Comparison of ENCODE assay signal across 20 cellular contexts in genomic region chr1:4430406-4431404, GRCh38.
"Had no signal": no experiment of that assay in that cellular context is flagged by ENCODE, and none has a peak within 500 bp of the region (broad histone marks: within the 10 kb centered on the region; RNA-seq: fewer than 3 reads in every experiment).

No MANE protein-coding gene starts in this region.

- H2AFZ ChIP-seq: neural progenitor cell had no signal

- H3K27ac ChIP-seq: coronary artery, esophagus squamous epithelium, left lung, lower lobe of right lung, neural progenitor cell, prostate gland, sigmoid colon, suprapubic skin, thyroid gland had no signal

- H3K4me3 ChIP-seq: coronary artery, esophagus squamous epithelium, left lung, lower lobe of right lung, neural progenitor cell, prostate gland, sigmoid colon, suprapubic skin, thyroid gland had no signal

- H3K4me2 ChIP-seq: neural progenitor cell had no signal

- ATAC-seq: effector memory CD8-positive, alpha-beta T cell; left lung; lower lobe of right lung; stimulated activated effector memory CD8-positive, alpha-beta T cell treated with anti-CD3 and anti-CD28 coated beads, Interleukin-12 subunit alpha, Interleukin-12 subunit beta, amount 100 ng/mL, for 72 hours; stimulated activated naive CD8-positive, alpha-beta T cell treated with anti-CD3 and anti-CD28 coated beads, Interleukin-15, Interleukin-2, amounts not matched to agents 100 U/mL and 50 U/mL, for 24 hours had no signal

- H3K36me3 ChIP-seq: esophagus squamous epithelium, left lung, lower lobe of right lung, neural progenitor cell, prostate gland, sigmoid colon, suprapubic skin, thyroid gland had no signal

- H3K4me1 ChIP-seq: esophagus squamous epithelium, left lung, lower lobe of right lung, neural progenitor cell, prostate gland, sigmoid colon, suprapubic skin, thyroid gland had no signal

- H3K27me3 ChIP-seq: esophagus squamous epithelium, left lung, neural progenitor cell, sigmoid colon, suprapubic skin, thyroid gland had no signal

- H3K9me3 ChIP-seq: esophagus squamous epithelium, left lung, lower lobe of right lung, prostate gland, sigmoid colon, suprapubic skin, thyroid gland had no signal

- DNase-seq: dermis blood vessel endothelial cell; effector memory CD8-positive, alpha-beta T cell; erythroblast; esophagus squamous epithelium; foreskin melanocyte; glutamatergic neuron; kidney; left lung; lower lobe of right lung; right cardiac atrium; sigmoid colon; stimulated activated CD4-positive, alpha-beta T cell treated with anti-CD3 and anti-CD28 coated beads, Interleukin-2, amount 100 ng/mL, for 24 hours; stimulated activated CD4-positive, alpha-beta T cell treated with anti-CD3 and anti-CD28 coated beads, Interleukin-4, amount 100 ng/mL, for 24 hours; stimulated activated naive CD8-positive, alpha-beta T cell treated with anti-CD3 and anti-CD28 coated beads, Interleukin-15, Interleukin-2, amounts not matched to agents 100 U/mL and 50 U/mL, for 24 hours; thyroid gland had no signal
